ENCODE assay signal across 16 cellular contexts in genomic region chr5:106127985-106128384, GRCh38.
DNase-seq lines count a peak whose midpoint lies in the region; ATAC-seq, FAIRE-seq and TF ChIP-seq lines count a peak whose summit lies in the region.
"Had no signal": no experiment of that assay in that cellular context is flagged by ENCODE, and none has a peak within 500 bp of the region (broad histone marks: within the 10 kb centered on the region; RNA-seq: fewer than 3 reads in every experiment).

No MANE protein-coding gene starts in this region.

- 0 out of 2 replicates have a peak overlapping the region, but pooled peaks have one; percentile 33 for H3K4me2 ChIP-seq in GM12878 (ENCODE audit: control insufficient read depth, insufficient read depth)

- no TSS peak for BruUV-seq in GM12878 (replicated peaks; lab: Mats Ljungman, UMichigan)

- no peak for TF ChIP-seq CTCF in GM12878 (IDR thresholded peaks at IDR 0.05 in 2 of 3, conservative IDR thresholded peaks at IDR 0.05 in 1 of 3; ENCODE audit: control insufficient read depth in 2 of 3, extremely low read depth in 1 of 3, insufficient read depth in 1 of 3, low read depth in 3 of 3, low read length in 3 of 3)
- TF ChIP-seq CTCF in stomach (IDR thresholded peaks at IDR 0.05) = no peak

- H3K4me3 ChIP-seq in GM12878 (no peak overlapping the region), stomach (no peak overlapping the region)
- H3K4me3 ChIP-seq: cardiac muscle cell, SK-N-MC, tibial artery had no signal

- TF ChIP-seq POLR2A in GM12878 (IDR thresholded peaks at IDR 0.05; ENCODE audit: low read depth, low read length) (no peak), stomach (IDR thresholded peaks at IDR 0.05) (no peak)

- H3K27ac ChIP-seq in GM12878 (ENCODE audit: control insufficient read depth, insufficient read depth) (no peak overlapping the region), stomach (no peak overlapping the region)
- H3K27ac ChIP-seq: SK-N-MC, tibial artery had no signal

- intact Hi-C loops in GM12878 (cut with micrococcal nuclease; ENCODE audit: unreplicated experiment) (no loop called here), stomach (cut with DNase I; ENCODE audit: low total_unique reads) (no loop called here)

- peak; percentile 97 for ATAC-seq in GM19035 (IDR thresholded peaks at IDR 0.05; ENCODE audit: unreplicated experiment)
- peak; percentile 63 for ATAC-seq in GM21825 (IDR thresholded peaks at IDR 0.05; ENCODE audit: unreplicated experiment)
- peak; percentile 67 for ATAC-seq in HG03097 (IDR thresholded peaks at IDR 0.05; ENCODE audit: low FRiP score, unreplicated experiment)
- ATAC-seq in GM12878 = peak; percentile 95

- H3K9ac ChIP-seq in GM12878 (ENCODE audit: control insufficient read depth, insufficient read depth, low read length) = no peak overlapping the region

- H3K36me3 ChIP-seq in GM12878 (ENCODE audit: control insufficient read depth in 2 of 2, insufficient read depth in 2 of 2, low read length in 1 of 2) = no peaks in the 10 kb centered on the region
- H3K36me3 ChIP-seq in stomach = no peaks in the 10 kb centered on the region
- H3K36me3 ChIP-seq: cardiac muscle cell, tibial artery had no signal

- FAIRE-seq in GM12878 (lab: Jason Lieb, UNC) = peak; percentile 92
- FAIRE-seq: G401.6, keratinocyte had no signal

- SMC1A ChIA-PET in GM12878 (lab: Charles Lee; ENCODE audit: uncharacterized antibody, unreplicated experiment) = interaction anchor here (1.3 to 1.6 kb wide), 3 partner anchors 11 to 14 kb away, joined by 3 to 5 read pairs (median 3); no protein-coding TSS in a partner anchor

- DNase-seq in GM12878 (ENCODE audit: low read depth, low spot score) = peak; percentile 59
- DNase-seq in inferior parietal cortex (ENCODE audit: extremely low spot score) = no peak
- DNase-seq in stomach = no peak
- DNase-seq in NCI-H69 (lab: John Stamatoyannopoulos, UW) = no peak
- no peak for DNase-seq in middle frontal gyrus (ENCODE audit: extremely low spot score, low spot score)
- DNase-seq: CD4-positive, alpha-beta memory T cell; NCI-H2081 treated with DMSO at 0.1 percent for 48 hours; stimulated activated CD4-positive, alpha-beta T cell treated with anti-CD3 and anti-CD28 coated beads, Interleukin-12 subunit alpha, Interleukin-12 subunit beta, amount 100 ng/mL, for 4 hours; tibial artery had no signal

- CTCF ChIA-PET in GM12878 (lab: Yijun Ruan, JAX) = no interaction called here

- H3K4me1 ChIP-seq in GM12878 (ENCODE audit: control insufficient read depth, insufficient read depth, low read length) = 0 out of 2 replicates have a peak, but pooled peaks cover 3% of the 10 kb centered on the region
- H3K4me1 ChIP-seq in stomach = no peaks in the 10 kb centered on the region

- H3K27me3 ChIP-seq in GM12878 (replicated peaks in 1 of 2; ENCODE audit: control insufficient read depth in 2 of 2, insufficient read depth in 2 of 2, low read length in 1 of 2) (no peaks in the 10 kb centered on the region), stomach (no peaks in the 10 kb centered on the region)
- H3K27me3 ChIP-seq: cardiac muscle cell, tibial artery had no signal

- H4K20me1 ChIP-seq in GM12878 (ENCODE audit: control insufficient read depth, insufficient read depth) = no peaks in the 10 kb centered on the region

- no peak for TF ChIP-seq RAD21 in GM12878 (IDR thresholded peaks at IDR 0.05; ENCODE audit: insufficient read depth, low read depth, low read length)

- no peaks in the 10 kb centered on the region for H3K79me2 ChIP-seq in GM12878 (ENCODE audit: control insufficient read depth, insufficient read depth, low read length)

- TF ChIP-seq EP300 in GM12878 (IDR thresholded peaks at IDR 0.05; ENCODE audit: borderline replicate concordance in 1 of 2, control insufficient read depth in 1 of 2, low read depth in 2 of 2, low read length in 2 of 2) = no peak
- no peak for TF ChIP-seq EP300 in stomach (IDR thresholded peaks at IDR 0.05)

- in situ Hi-C loops in GM12878 (cut with MboI) = no loop called here

- RAD21 ChIA-PET in GM12878 (lab: Charles Lee; ENCODE audit: unreplicated experiment) = no interaction called here

- 10% methylated on average over 2 of the region's 2 CpGs for WGBS in GM12878 (ENCODE audit: insufficient coverage, insufficient replicate concordance, low lambda C conversion rate, missing lambda C conversion rate)
- WGBS in stomach, 5 donors = 90 to 95% (median 92%) methylated on average over 2 of the region's 2 CpGs

- no peaks in the 10 kb centered on the region for H3K9me3 ChIP-seq in GM12878 (replicated peaks; ENCODE audit: control insufficient read depth, insufficient read depth, low read length)
- H3K9me3 ChIP-seq in stomach = no peaks in the 10 kb centered on the region
- H3K9me3 ChIP-seq: tibial artery had no signal

- POLR2A ChIA-PET in GM12878 (lab: Charles Lee) = no interaction called here

- H2AFZ ChIP-seq in GM12878 (ENCODE audit: control insufficient read depth, low read depth, low read length) = no peak overlapping the region

TF ChIP-seq in GM12878, 131 proteins besides CTCF, POLR2A, EP300 and RAD21:
- no peak for TF ChIP-seq SRF (IDR thresholded peaks at IDR 0.05; ENCODE audit: low read depth in 2 of 2, low read length in 2 of 2)
- peak; percentile 70; the same call in 1 of the 2 replicates for TF ChIP-seq IRF4 (IDR thresholded peaks at IDR 0.05; ENCODE audit: low read depth, low read length)
- TF ChIP-seq KDM1A (IDR thresholded peaks at IDR 0.05; ENCODE audit: borderline replicate concordance) = no peak
- TF ChIP-seq MEF2A (IDR thresholded peaks at IDR 0.05; ENCODE audit: insufficient read depth, low read depth, low read length) = 0 out of 2 replicates have a peak, but pooled peaks have one; percentile 60
- TF ChIP-seq, protein P1, sequence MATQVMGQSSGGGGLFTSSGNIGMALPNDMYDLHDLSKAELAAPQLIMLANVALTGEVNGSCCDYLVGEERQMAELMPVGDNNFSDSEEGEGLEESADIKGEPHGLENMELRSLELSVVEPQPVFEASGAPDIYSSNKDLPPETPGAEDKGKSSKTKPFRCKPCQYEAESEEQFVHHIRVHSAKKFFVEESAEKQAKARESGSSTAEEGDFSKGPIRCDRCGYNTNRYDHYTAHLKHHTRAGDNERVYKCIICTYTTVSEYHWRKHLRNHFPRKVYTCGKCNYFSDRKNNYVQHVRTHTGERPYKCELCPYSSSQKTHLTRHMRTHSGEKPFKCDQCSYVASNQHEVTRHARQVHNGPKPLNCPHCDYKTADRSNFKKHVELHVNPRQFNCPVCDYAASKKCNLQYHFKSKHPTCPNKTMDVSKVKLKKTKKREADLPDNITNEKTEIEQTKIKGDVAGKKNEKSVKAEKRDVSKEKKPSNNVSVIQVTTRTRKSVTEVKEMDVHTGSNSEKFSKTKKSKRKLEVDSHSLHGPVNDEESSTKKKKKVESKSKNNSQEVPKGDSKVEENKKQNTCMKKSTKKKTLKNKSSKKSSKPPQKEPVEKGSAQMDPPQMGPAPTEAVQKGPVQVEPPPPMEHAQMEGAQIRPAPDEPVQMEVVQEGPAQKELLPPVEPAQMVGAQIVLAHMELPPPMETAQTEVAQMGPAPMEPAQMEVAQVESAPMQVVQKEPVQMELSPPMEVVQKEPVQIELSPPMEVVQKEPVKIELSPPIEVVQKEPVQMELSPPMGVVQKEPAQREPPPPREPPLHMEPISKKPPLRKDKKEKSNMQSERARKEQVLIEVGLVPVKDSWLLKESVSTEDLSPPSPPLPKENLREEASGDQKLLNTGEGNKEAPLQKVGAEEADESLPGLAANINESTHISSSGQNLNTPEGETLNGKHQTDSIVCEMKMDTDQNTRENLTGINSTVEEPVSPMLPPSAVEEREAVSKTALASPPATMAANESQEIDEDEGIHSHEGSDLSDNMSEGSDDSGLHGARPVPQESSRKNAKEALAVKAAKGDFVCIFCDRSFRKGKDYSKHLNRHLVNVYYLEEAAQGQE (IDR thresholded peaks at IDR 0.05; ENCODE audit: low read depth, low read length) = no peak
- TF ChIP-seq RUNX3 (IDR thresholded peaks at IDR 0.05; ENCODE audit: low read length) = peak; percentile 31; the same call in 1 of the 2 replicates
- peak; percentile 44; the same call in 1 of the 2 replicates for TF ChIP-seq JUNB (IDR thresholded peaks at IDR 0.05)
- peak; percentile 38 for TF ChIP-seq MEF2B (IDR thresholded peaks at IDR 0.05; ENCODE audit: partially characterized antibody, poor library complexity, severe bottlenecking)
- TF ChIP-seq EGR1 (IDR thresholded peaks at IDR 0.05; ENCODE audit: borderline replicate concordance in 1 of 2, low read depth in 2 of 2, low read length in 2 of 2) = no peak
- TF ChIP-seq ZBTB11 (CRISPR knock-in tag; IDR thresholded peaks at IDR 0.05) = no peak
- no peak for TF ChIP-seq NR2F1 (conservative IDR thresholded peaks at IDR 0.05)
